In genomic region chr7:159141159-159141558, GRCh38 we compare ENCODE assay signal across 28 cellular contexts. TPM values are rescaled to one million over a fixed set of nuclear protein-coding genes. Genes with fewer than 3 reads are reported as not detected.
DNase-seq lines count a peak whose midpoint lies in the region; ATAC-seq, FAIRE-seq and TF ChIP-seq lines count a peak whose summit lies in the region.
"Had no signal": no experiment of that assay in that cellular context is flagged by ENCODE, and none has a peak within 500 bp of the region (broad histone marks: within the 10 kb centered on the region; RNA-seq: fewer than 3 reads in every experiment).

No MANE protein-coding gene starts in this region.

- H4K91ac ChIP-seq in H1 (replicated peaks; ENCODE audit: insufficient read length, low read length) = peak overlapping the region; percentile 86

- H3K4me1 Mint-ChIP-seq in GM23338 = peaks cover 26% of the 10 kb centered on the region

- no peaks in the 10 kb centered on the region for H3K79me2 ChIP-seq in GM23338 (replicated peaks; ENCODE audit: insufficient read depth)
- H3K79me2 ChIP-seq in H1 (ENCODE audit: control insufficient read depth in 1 of 2, insufficient read depth in 2 of 2, low read length in 2 of 2) = no peaks in the 10 kb centered on the region

- CTCF ChIA-PET in H1 (lab: Charles Lee; ENCODE audit: partially characterized antibody) = interaction anchor here (0.7 to 2.2 kb wide), 4 partner anchors 12 to 188 kb away, joined by 3 to 9 read pairs (median 6); no protein-coding TSS in a partner anchor

- H3K27me3 Mint-ChIP-seq in GM23338 (ENCODE audit: insufficient read depth, low read depth, poor library complexity) = peaks cover 33% of the 10 kb centered on the region

- no peak overlapping the region for H3K27ac Mint-ChIP-seq in GM23338
- H3K27ac Mint-ChIP-seq: activated CD8-positive, alpha-beta T cell treated with anti-CD3 and anti-CD28 coated beads for 36 hours; nephron progenitor cell had no signal

- no peak overlapping the region for H3K23ac ChIP-seq in H1 (ENCODE audit: insufficient read length)

- H3K4me3 ChIP-seq in GM23338 = no peak overlapping the region
- H3K4me3 ChIP-seq in H1 (ENCODE audit: extremely low read depth in 1 of 4, insufficient read depth in 2 of 4, low read depth in 3 of 4, low read length in 4 of 4) = peak overlapping the region in 1 of 4 experiments; percentile 21; a peak in 1 of 8 replicates
- H3K4me3 ChIP-seq in psoas muscle = no peak overlapping the region
- H3K4me3 ChIP-seq in foreskin fibroblast (ENCODE audit: low read depth in 1 of 2, low read length in 2 of 2) = no peak overlapping the region
- H3K4me3 ChIP-seq: ascending aorta, colonic mucosa, GM12878, pancreas had no signal

- 64% methylated on average over 14 of the region's 14 CpGs; no CpG with 5 or more reads in 1 of the 2 experiments for WGBS in H1 (ENCODE audit: extremely low coverage in 1 of 2, insufficient coverage in 1 of 2, insufficient read length in 1 of 2, insufficient replicate concordance in 2 of 2, low coverage in 1 of 2, low lambda C conversion rate in 2 of 2, missing lambda C conversion rate in 1 of 2), 2 experiments
- 81 to 83% (median 83%) methylated on average over 14 of the region's 14 CpGs for WGBS in psoas muscle, 3 donors

- peak overlapping the region; percentile 45 for H4K5ac ChIP-seq in H1 (ENCODE audit: insufficient read length, low read depth, low read length)

- no peak overlapping the region for H2AK5ac ChIP-seq in H1 (ENCODE audit: low read depth, low read length)

- TF ChIP-seq CTCF in C4-2B (conservative IDR thresholded peaks at IDR 0.05) = no peak
- no peak for TF ChIP-seq CTCF in GM23338 (conservative IDR thresholded peaks at IDR 0.05; ENCODE audit: low read depth in 2 of 2)
- no peak for TF ChIP-seq CTCF in H1 (IDR thresholded peaks at IDR 0.05; ENCODE audit: control extremely low read depth in 1 of 3, insufficient read depth in 1 of 3, low read depth in 1 of 3, low read length in 3 of 3)
- no peak for TF ChIP-seq CTCF in psoas muscle (IDR thresholded peaks at IDR 0.05)
- TF ChIP-seq CTCF in foreskin fibroblast (IDR thresholded peaks at IDR 0.05; ENCODE audit: low read depth, low read length) = no peak

- H3K4ac ChIP-seq in H1 (replicated peaks; ENCODE audit: insufficient read length, low read depth, low read length) = peak overlapping the region; percentile 85

- H4K20me1 ChIP-seq in GM23338 (replicated peaks; ENCODE audit: insufficient read depth) (peaks cover 3% of the 10 kb centered on the region; the same call in 1 of the 2 replicates), H1 (replicated peaks in 1 of 2; ENCODE audit: control insufficient read depth in 1 of 2, insufficient read depth in 2 of 2, low read length in 2 of 2) (no peaks in the 10 kb centered on the region)

- peak overlapping the region; percentile 82 for H2BK5ac ChIP-seq in H1 (ENCODE audit: low read depth, low read length)

- H3K27ac ChIP-seq in C4-2B (peak overlapping the region; percentile 57), GM23338 (ENCODE audit: low read depth) (no peak overlapping the region), H1 (ENCODE audit: low read depth, low read length) (no peak overlapping the region), psoas muscle (peak overlapping the region; percentile 3)
- H3K27ac ChIP-seq: ascending aorta, colonic mucosa, pancreas had no signal

- no peak overlapping the region for H4K8ac ChIP-seq in H1 (ENCODE audit: extremely low read depth, insufficient read depth, low read length)

- intact Hi-C loops in psoas muscle (cut with DNase I) = loop anchor here (5.0 to 10.0 kb wide), 3 partner anchors 34 to 109 kb away; no protein-coding TSS in a partner anchor

- no peak overlapping the region for H3K14ac ChIP-seq in H1 (ENCODE audit: insufficient read length)

- no peak for TF ChIP-seq RAD21 in H1 (IDR thresholded peaks at IDR 0.05 in 1 of 2, conservative IDR thresholded peaks at IDR 0.05 in 1 of 2; ENCODE audit: low read depth in 2 of 2, low read length in 2 of 2)

- peaks cover 66% of the 10 kb centered on the region for H3K9me3 Mint-ChIP-seq in GM23338
- H3K9me3 Mint-ChIP-seq: activated CD8-positive, alpha-beta T cell treated with anti-CD3 and anti-CD28 coated beads for 36 hours had no signal

- no peak overlapping the region for H2AFZ ChIP-seq in GM23338
- H2AFZ ChIP-seq in H1 (ENCODE audit: low read length) = no peak overlapping the region

- peaks cover 35% of the 10 kb centered on the region for H3K27me3 ChIP-seq in GM23338 (ENCODE audit: insufficient read depth)
- H3K27me3 ChIP-seq in H1 (replicated peaks in 1 of 4; ENCODE audit: control insufficient read depth in 3 of 4, extremely low read depth in 1 of 4, insufficient read depth in 3 of 4, low read length in 3 of 4) = peaks cover 13 to 30% (median 24%) of the 10 kb centered on the region in 4 experiments
- H3K27me3 ChIP-seq in psoas muscle (ENCODE audit: insufficient read depth in 3 of 3, low read length in 2 of 3) = peaks cover 0 to 25% (median 5%) of the 10 kb centered on the region in 3 donors
- H3K27me3 ChIP-seq: ascending aorta, pancreas had no signal

- no peaks in the 10 kb centered on the region for H3K9me2 ChIP-seq in GM23338 (ENCODE audit: insufficient read depth)

- no peak overlapping the region for H3K9ac ChIP-seq in H1 (replicated peaks in 1 of 4; ENCODE audit: extremely low read depth in 1 of 4, low read depth in 3 of 4, low read length in 3 of 4)

- H3K4me3 Mint-ChIP-seq in GM23338 = no peak overlapping the region; the same call in 2 of the 3 replicates
- H3K4me3 Mint-ChIP-seq: activated CD8-positive, alpha-beta T cell treated with anti-CD3 and anti-CD28 coated beads for 36 hours; nephron progenitor cell had no signal

- H3K23me2 ChIP-seq in H1 (ENCODE audit: low read depth, low read length) = peaks cover 9% of the 10 kb centered on the region; the same call in 1 of the 2 replicates

- H3K36me3 ChIP-seq in GM23338 (ENCODE audit: insufficient read depth) (no peaks in the 10 kb centered on the region; the same call in 1 of the 2 replicates), H1 (ENCODE audit: control insufficient read depth in 2 of 4, insufficient read depth in 4 of 4, low read length in 3 of 4) (peaks cover 0 to 17% (median 1%) of the 10 kb centered on the region in 4 experiments; a peak in 4 of 8 replicates), psoas muscle (ENCODE audit: insufficient read depth in 1 of 2, low read depth in 1 of 2) (no peaks in the 10 kb centered on the region)
- H3K36me3 ChIP-seq: colonic mucosa, pancreas had no signal

- ATAC-seq in GM23338 = no peak
- ATAC-seq in psoas muscle = no peak
- ATAC-seq in GM19351 (IDR thresholded peaks at IDR 0.05; ENCODE audit: unreplicated experiment) = no peak
- ATAC-seq: activated CD8-positive, alpha-beta T cell treated with anti-CD3 and anti-CD28 coated beads for 36 hours; GM12878; Panc1; pancreas; sciatic nerve had no signal

- H2BK120ac ChIP-seq in H1 (replicated peaks; ENCODE audit: low read depth, low read length) = peak overlapping the region; percentile 44

- POLR2A ChIA-PET in H1 (lab: Charles Lee; ENCODE audit: partially characterized antibody) = no interaction called here

- no peak for TF ChIP-seq POLR2A in H1 (IDR thresholded peaks at IDR 0.05; ENCODE audit: control extremely low read depth in 1 of 2, low read depth in 2 of 2, low read length in 2 of 2)

- H3K4me2 ChIP-seq in GM23338 (peak overlapping the region; percentile 89), H1 (ENCODE audit: insufficient read depth in 1 of 2, low read depth in 2 of 2, low read length in 2 of 2) (peak overlapping the region; percentile 34 to 93)

- no peak for TF ChIP-seq EP300 in H1 (IDR thresholded peaks at IDR 0.05; ENCODE audit: borderline replicate concordance in 1 of 2, low read depth in 2 of 2, low read length in 2 of 2)

- H2BK20ac ChIP-seq in H1 (ENCODE audit: low read length) = peak overlapping the region; percentile 95

- H2BK12ac ChIP-seq in H1 (ENCODE audit: low read depth, low read length) = peak overlapping the region; percentile 94

- H3K9me3 ChIP-seq in H1 (ENCODE audit: insufficient read depth in 2 of 2, low read depth in 1 of 2, low read length in 1 of 2) = peaks cover 0 to 3% of the 10 kb centered on the region in 2 experiments; a peak in 1 of 4 replicates
- no peaks in the 10 kb centered on the region for H3K9me3 ChIP-seq in psoas muscle
- H3K9me3 ChIP-seq: ascending aorta, colonic mucosa, pancreas had no signal

- no peak overlapping the region for H3K56ac ChIP-seq in H1 (replicated peaks; ENCODE audit: insufficient read length, low read depth, low read length)

- peaks cover 21% of the 10 kb centered on the region for H3K36me3 Mint-ChIP-seq in GM23338 (ENCODE audit: low read depth)

- peak overlapping the region; percentile 90 for H3K18ac ChIP-seq in H1 (ENCODE audit: extremely low read depth, low read length)

- H3F3A ChIP-seq in GM23338 (replicated peaks; ENCODE audit: low read depth) = 0 out of 2 replicates have a peak, but pooled peaks cover 9% of the 10 kb centered on the region

- no peak for FAIRE-seq in H1 (lab: Jason Lieb, UNC)
- FAIRE-seq: GM12878, pancreas had no signal

- no peak for DNase-seq in GM23338 (ENCODE audit: low spot score)
- DNase-seq in H1 (ENCODE audit: low read depth in 1 of 2, low spot score in 2 of 2) = peak in 1 of 2 experiments; percentile 48
- DNase-seq in psoas muscle = peak in 1 of 2 donors; percentile 15
- no peak for DNase-seq in foreskin fibroblast
- no peak for DNase-seq in DMS79 treated with DMSO at 0.1 percent for 48 hours (lab: John Stamatoyannopoulos, UW)
- DNase-seq: activated CD4-positive, CD25-positive, alpha-beta regulatory T cell treated with anti-CD3 and anti-CD28 coated beads, Interleukin-2, amount 50 U/mL, for 72 hours; activated CD8-positive, alpha-beta T cell treated with anti-CD3 and anti-CD28 coated beads for 36 hours; activated gamma-delta T cell treated with Interleukin-2 at 50 U/mL for 16 hours; colonic mucosa; effector memory CD4-positive, alpha-beta T cell; erythroblast; HCEC 1CT; mammary epithelial cell; NCI-H774; nephron progenitor cell; pancreas; SHP77; stimulated activated CD4-positive, alpha-beta T cell treated with anti-CD3 and anti-CD28 coated beads, Interleukin-4, amount 100 ng/mL, for 4 hours; T-helper 2 cell; trophoblast cell had no signal

- H2BK15ac ChIP-seq in H1 (ENCODE audit: low read length) = no peak overlapping the region

- peaks cover 45% of the 10 kb centered on the region for H3K4me1 ChIP-seq in GM23338 (ENCODE audit: insufficient read depth)
- H3K4me1 ChIP-seq in H1 (replicated peaks in 1 of 4; ENCODE audit: control insufficient read depth in 3 of 4, insufficient read depth in 4 of 4, low read length in 3 of 4) = peaks cover 10 to 33% (median 24%) of the 10 kb centered on the region in 4 experiments
- H3K4me1 ChIP-seq in psoas muscle = peaks cover 5% of the 10 kb centered on the region
- H3K4me1 ChIP-seq: colonic mucosa, pancreas had no signal

- H3K79me1 ChIP-seq in H1 (ENCODE audit: low read depth, low read length) = no peaks in the 10 kb centered on the region

RNA-seq across cellular contexts. Expression of gene VIPR2, which starts 3.5 kb away (rescaled TPM):
- total RNA-seq in GM23338 (2014; rRNA removed; shearing (Covaris generic)) = 1.3 and 2.1 TPM in 2 replicates
- polyA plus RNA-seq in GM23338 (2016; fragmentation: Nextera tagmentation; extraction: Ambion mirVana) = 1.9 and 2.7 TPM in 2 replicates
- 2.4 and 3.1 TPM in 2 replicates for total RNA-seq in H1 (2021; fragmentation: NEBNext Ultra II Directional; extraction: Animal tissue kit (Norgen Biotek cat#: 25700))
- 6.3 and 10.9 TPM in 2 replicates for polyA plus RNA-seq in H1 (2011; rRNA removed)
- polyA plus RNA-seq in H1 (2011; cell fraction: cytosol; rRNA removed) = 5.6 TPM
- 18.0 TPM for polyA plus RNA-seq in H1 (2011; cell fraction: nucleus; rRNA removed)
- polyA plus RNA-seq in H1 (2012, experiment 1 of 2) = 2.4 to 3.1 TPM (median 2.7 TPM) in 4 replicates
- polyA plus RNA-seq in H1 (2012, experiment 2 of 2) = 2.0 TPM
- polyA plus RNA-seq in H1 (2013, experiment 1 of 2) = 1.1 TPM
- 1.0 TPM for polyA plus RNA-seq in H1 (2013, experiment 2 of 2)
- polyA minus RNA-seq in H1 (2011; rRNA and poly(A)+ RNA removed) = 7.9 and 10.8 TPM in 2 replicates
- polyA minus RNA-seq in H1 (2011; cell fraction: cytosol; rRNA and poly(A)+ RNA removed) = 2.7 TPM
- polyA minus RNA-seq in H1 (2011; cell fraction: nucleus; rRNA and poly(A)+ RNA removed) = 8.9 TPM
- total RNA-seq in psoas muscle = 1 to 10 TPM; 2.4 to 3.6 (median 3.3) TPM
- 1 to 10 TPM in 2 of 3 donors, under 1 TPM in 1; 0.60 to 2.3 (median 1.3) TPM for polyA plus RNA-seq in psoas muscle
- total RNA-seq: GM12878, mammary epithelial cell had no signal
- polyA plus RNA-seq: AG04450, BJ, GM12878, mammary epithelial cell had no signal

Comparison
In these comparisons a context has a peak if more than half of its experiments do, and no peak if none do; other contexts are left out.
1. H3K27ac ChIP-seq: peak in C4-2B (single experiment) and psoas muscle (single experiment); none in GM23338 (single experiment) and H1 (single experiment).